Comparison of ENCODE assay signal across 8 cellular contexts in the genomic region with DNA sequence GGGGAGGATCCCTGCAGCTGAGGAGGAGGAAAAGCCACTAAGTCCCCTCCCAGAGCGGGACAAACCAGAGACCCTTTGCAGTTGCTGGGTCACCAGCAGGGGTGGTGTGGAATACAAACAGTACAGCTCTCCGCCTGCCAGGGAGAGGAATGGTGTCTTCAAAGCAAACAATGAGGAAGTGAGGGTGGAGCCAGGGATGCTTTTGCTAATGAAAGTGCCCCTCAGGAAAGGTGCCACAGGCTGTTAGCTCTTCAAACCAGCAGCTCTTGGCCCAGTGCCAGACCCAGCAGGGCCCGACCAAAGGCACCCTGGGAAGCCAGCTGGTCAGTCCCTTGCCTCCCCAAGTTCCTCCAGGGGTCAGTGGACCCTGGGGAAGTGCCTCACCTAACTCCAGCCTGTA.
DNase-seq lines count a peak whose midpoint lies in the region; ATAC-seq and TF ChIP-seq lines count a peak whose summit lies in the region.
"Had no signal": no experiment of that assay in that cellular context is flagged by ENCODE, and none has a peak within 500 bp of the region (broad histone marks: within the 10 kb centered on the region; RNA-seq: fewer than 3 reads in every experiment).

No MANE protein-coding gene starts in this region.

- intact Hi-C loops in posterior vena cava (cut with DNase I) (no loop called here), esophagus squamous epithelium (cut with DNase I) (no loop called here)

- in situ Hi-C loops in astrocyte of the spinal cord (cut with HindIII; ENCODE audit: low sequenced_read_pairs) = no loop called here

- H3K4me1 ChIP-seq in esophagus squamous epithelium = peaks cover 0 to 7% (median 0%) of the 10 kb centered on the region in 3 donors

- H3K4me3 ChIP-seq in astrocyte of the spinal cord (ENCODE audit: low read depth, low read length) = no peak overlapping the region
- H3K4me3 ChIP-seq in esophagus squamous epithelium = no peak overlapping the region

- TF ChIP-seq CTCF in astrocyte of the spinal cord (IDR thresholded peaks at IDR 0.05; ENCODE audit: low read depth, low read length) (peak; percentile 18), esophagus squamous epithelium (IDR thresholded peaks at IDR 0.05) (no peak)

- no peaks in the 10 kb centered on the region for H3K9me3 ChIP-seq in esophagus squamous epithelium

- no peak for TF ChIP-seq POLR2A in esophagus squamous epithelium (IDR thresholded peaks at IDR 0.05)

- WGBS in esophagus squamous epithelium, 2 donors = 56 to 92% methylated on average over 2 of the region's 3 CpGs

- no peaks in the 10 kb centered on the region for H3K27me3 ChIP-seq in esophagus squamous epithelium

- no peak overlapping the region for H3K27ac ChIP-seq in esophagus squamous epithelium

- H3K36me3 ChIP-seq in esophagus squamous epithelium = peaks cover 0 to 65% (median 0%) of the 10 kb centered on the region in 3 donors

- DNase-seq in NCI-H187 (lab: John Stamatoyannopoulos, UW) (peak; percentile 0 to 16), astrocyte of the spinal cord (ENCODE audit: low read depth, low spot score) (peak; percentile 11), posterior vena cava (ENCODE audit: low spot score) (peak; percentile 82), esophagus squamous epithelium (lab: John Stamatoyannopoulos, UW) (no peak)
- DNase-seq in activated naive CD4-positive, alpha-beta T cell (lab: John Stamatoyannopoulos, UW) = no peak
- DNase-seq: NCI-H446 treated with DMSO at 0.1 percent for 48 hours had no signal

- peak; percentile 48 for ATAC-seq in GM18861 (IDR thresholded peaks at IDR 0.05; ENCODE audit: unreplicated experiment)
- ATAC-seq in GM21360 (IDR thresholded peaks at IDR 0.05; ENCODE audit: unreplicated experiment) = no peak

Comparison
In these comparisons a context has a peak if more than half of its experiments do, and no peak if none do; other contexts are left out.
1. DNase-seq: peak in NCI-H187 (2 of 2), astrocyte of the spinal cord (single experiment) and posterior vena cava (single experiment); none in esophagus squamous epithelium (single experiment) and activated naive CD4-positive, alpha-beta T cell (0 of 4).